Comparison of ENCODE assay signal across 10 cellular contexts in the genomic region with DNA sequence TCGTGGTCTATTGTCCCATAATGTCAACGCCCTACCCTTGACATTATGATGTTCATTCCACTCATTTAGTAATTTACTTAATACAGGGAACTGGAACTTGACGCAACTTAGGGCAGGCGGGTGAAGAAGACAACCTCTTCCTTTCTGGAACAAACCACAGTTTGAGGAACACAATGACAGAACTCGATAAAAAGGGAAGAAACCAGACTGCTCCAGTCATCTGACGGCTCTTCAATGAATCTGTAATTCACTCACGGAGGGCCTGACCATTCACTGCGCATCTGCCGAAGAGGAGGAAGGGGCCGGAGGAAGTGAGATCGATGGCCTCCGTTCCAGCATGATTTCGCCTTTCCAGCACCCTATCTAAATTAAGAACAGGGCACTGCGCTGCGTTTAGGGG.
DNase-seq lines count a peak whose midpoint lies in the region; TF ChIP-seq lines count a peak whose summit lies in the region.
"Had no signal": no experiment of that assay in that cellular context is flagged by ENCODE, and none has a peak within 500 bp of the region (broad histone marks: within the 10 kb centered on the region; RNA-seq: fewer than 3 reads in every experiment).

No MANE protein-coding gene starts in this region.

- TF ChIP-seq CTCF in uterus (IDR thresholded peaks at IDR 0.05), result no peak

- intact Hi-C loops in uterus (cut with DNase I; ENCODE audit: low total_unique reads), result no loop called here

- no peak overlapping the region for H3K9ac ChIP-seq in mucosa of rectum (ENCODE audit: low read depth in 1 of 2, low read length in 2 of 2)

- H3K4me1 Mint-ChIP-seq in activated naive CD4-positive, alpha-beta T cell treated with anti-CD3 and anti-CD28 coated beads, Interleukin-2, amount 50 U/mL, for 24 hours, result peaks cover 63% of the 10 kb centered on the region

- H3K9me3 Mint-ChIP-seq in activated naive CD4-positive, alpha-beta T cell treated with anti-CD3 and anti-CD28 coated beads, Interleukin-2, amount 50 U/mL, for 24 hours, result no peaks in the 10 kb centered on the region

- no peak for TF ChIP-seq POLR2A in uterus (IDR thresholded peaks at IDR 0.05)

- H3K4me3 Mint-ChIP-seq in activated naive CD4-positive, alpha-beta T cell treated with anti-CD3 and anti-CD28 coated beads, Interleukin-2, amount 50 U/mL, for 24 hours, result peak overlapping the region; percentile 66

- H3K27ac ChIP-seq in caudate nucleus (ENCODE audit: low read depth, low read length) (peak overlapping the region; percentile 94), mucosa of rectum (ENCODE audit: low read depth in 2 of 2, low read length in 2 of 2) (peak overlapping the region; percentile 73 to 74), uterus (peak overlapping the region; percentile 90 to 93)
- H3K27ac ChIP-seq: WERI-Rb-1 had no signal

- H3K27me3 Mint-ChIP-seq in activated naive CD4-positive, alpha-beta T cell treated with anti-CD3 and anti-CD28 coated beads, Interleukin-2, amount 50 U/mL, for 24 hours, result no peaks in the 10 kb centered on the region

- H3K9me3 ChIP-seq in mucosa of rectum (ENCODE audit: control insufficient read depth in 2 of 2, low read length in 2 of 2) (no peaks in the 10 kb centered on the region), uterus (no peaks in the 10 kb centered on the region)

- H3K4me3 ChIP-seq in mucosa of rectum (ENCODE audit: low read length in 2 of 2), result no peak overlapping the region
- no peak overlapping the region for H3K4me3 ChIP-seq in uterus

- H3K36me3 Mint-ChIP-seq in activated naive CD4-positive, alpha-beta T cell treated with anti-CD3 and anti-CD28 coated beads, Interleukin-2, amount 50 U/mL, for 24 hours, result peaks cover 26% of the 10 kb centered on the region

- H3K4me1 ChIP-seq in mucosa of rectum (ENCODE audit: control insufficient read depth in 2 of 2, insufficient read depth in 2 of 2, low read length in 2 of 2) (peaks cover 10 to 15% of the 10 kb centered on the region in 2 donors), uterus (peaks cover 4% of the 10 kb centered on the region in 2 donors)

- H3K36me3 ChIP-seq in mucosa of rectum (ENCODE audit: control insufficient read depth in 2 of 2, insufficient read depth in 2 of 2, low read length in 2 of 2) (no peaks in the 10 kb centered on the region), uterus (no peaks in the 10 kb centered on the region)
- H3K36me3 ChIP-seq: WERI-Rb-1 had no signal

- peak overlapping the region; percentile 98 for H3K27ac Mint-ChIP-seq in activated naive CD4-positive, alpha-beta T cell treated with anti-CD3 and anti-CD28 coated beads, Interleukin-2, amount 50 U/mL, for 24 hours

- H3K27me3 ChIP-seq in mucosa of rectum (ENCODE audit: control insufficient read depth in 2 of 2, insufficient read depth in 2 of 2, low read length in 2 of 2) (no peaks in the 10 kb centered on the region), uterus (no peaks in the 10 kb centered on the region)

- no peak for DNase-seq in activated naive CD4-positive, alpha-beta T cell treated with Interleukin-2 at 50 U/mL for 16 hours
- DNase-seq in caudate nucleus (lab: John Stamatoyannopoulos, UW), result peak in 14 of 61 donors; percentile 3 to 39 (median 18)
- no peak for DNase-seq in uterus
- DNase-seq in DMS 273 treated with DMSO at 0.1 percent for 48 hours (lab: John Stamatoyannopoulos, UW), result no peak
- no peak for DNase-seq in occipital lobe (lab: John Stamatoyannopoulos, UW)
- DNase-seq in HuH-7 (ENCODE audit: low spot score), result no peak
- DNase-seq: central memory CD4-positive, alpha-beta T cell; WERI-Rb-1 had no signal
